In genomic region chr11:121450424-121450823, GRCh38 we compare ENCODE assay signal across 12 cellular contexts. TPM values are rescaled to one million over a fixed set of nuclear protein-coding genes. Genes with fewer than 3 reads are reported as not detected.
A peak's percentile ranks its signal among the peaks of the same experiment; 100 is the strongest.
DNase-seq lines count a peak whose midpoint lies in the region; ATAC-seq and TF ChIP-seq lines count a peak whose summit lies in the region.
"Had no signal": no experiment of that assay in that cellular context is flagged by ENCODE, and none has a peak within 500 bp of the region (broad histone marks: within the 10 kb centered on the region; RNA-seq: fewer than 3 reads in every experiment).

No MANE protein-coding gene starts in this region.

- no peaks in the 10 kb centered on the region for H3K9me3 ChIP-seq in liver (ENCODE audit: control insufficient read depth in 4 of 4, low read length in 3 of 4)

- 74% methylated on average over 2 of the region's 2 CpGs for WGBS in liver

- TF ChIP-seq CTCF in liver (IDR thresholded peaks at IDR 0.05; ENCODE audit: low read depth, low read length, missing input control) (no peak), type B pancreatic cell (conservative IDR thresholded peaks at IDR 0.05) (no peak)

- no peak for TF ChIP-seq RAD21 in liver (IDR thresholded peaks at IDR 0.05)

- POLR2A ChIA-PET in activated CD4-positive, alpha-beta memory T cell treated with anti-CD3 and anti-CD28 coated beads, Interleukin-2, amount 10 ng/mL, durations not matched to agents 7 days and 5 days (lab: Charles Lee) = interaction anchor here (1.2 to 5.7 kb wide), 14 partner anchors 8 to 158 kb away, joined by 3 to 187 read pairs (median 6); partner anchors contain the start of gene SC5D

- H3K4me3 Mint-ChIP-seq in activated naive CD4-positive, alpha-beta T cell treated with anti-CD3 and anti-CD28 coated beads for 36 hours = peak overlapping the region; percentile 87
- H3K4me3 Mint-ChIP-seq in activated CD4-positive, alpha-beta memory T cell treated with anti-CD3 and anti-CD28 coated beads, Interleukin-2, amount 10 ng/mL, durations not matched to agents 7 days and 5 days = peak overlapping the region; percentile 94
- H3K4me3 Mint-ChIP-seq in type B pancreatic cell = peak overlapping the region; percentile 87

- DNase-seq in activated naive CD4-positive, alpha-beta T cell treated with anti-CD3 and anti-CD28 coated beads for 36 hours = no peak
- DNase-seq in activated naive CD4-positive, alpha-beta T cell (lab: John Stamatoyannopoulos, UW) = no peak
- no peak for DNase-seq in activated CD4-positive, alpha-beta memory T cell treated with anti-CD3 and anti-CD28 coated beads, Interleukin-2, amount 10 ng/mL, durations not matched to agents 7 days and 5 days
- DNase-seq in type B pancreatic cell (ENCODE audit: extremely low spot score, unreplicated experiment) (no peak), pons (ENCODE audit: low spot score) (no peak), DMS153 treated with DMSO at 0.1 percent for 48 hours (lab: John Stamatoyannopoulos, UW; ENCODE audit: unreplicated experiment) (no peak)
- DNase-seq: anterior cingulate cortex; NCI-H2107; stimulated activated CD4-positive, alpha-beta T cell treated with anti-CD3 and anti-CD28 coated beads, Interleukin-15, amount 100 ng/mL, for 24 hours had no signal

- peaks cover 6 to 42% (median 29%) of the 10 kb centered on the region in 4 donors for H3K4me1 ChIP-seq in liver (ENCODE audit: control insufficient read depth in 4 of 4, insufficient read depth in 4 of 4, low read length in 3 of 4)

- no peaks in the 10 kb centered on the region for H3K27me3 ChIP-seq in liver (ENCODE audit: control insufficient read depth in 4 of 4, insufficient read depth in 4 of 4, low read length in 3 of 4)

- ATAC-seq in HG03095 (IDR thresholded peaks at IDR 0.05; ENCODE audit: unreplicated experiment) = no peak
- ATAC-seq: WTC11 had no signal

- H3K9me3 Mint-ChIP-seq in activated naive CD4-positive, alpha-beta T cell treated with anti-CD3 and anti-CD28 coated beads for 36 hours = no peaks in the 10 kb centered on the region
- H3K9me3 Mint-ChIP-seq in activated CD4-positive, alpha-beta memory T cell treated with anti-CD3 and anti-CD28 coated beads, Interleukin-2, amount 10 ng/mL, durations not matched to agents 7 days and 5 days = no peaks in the 10 kb centered on the region
- H3K9me3 Mint-ChIP-seq in type B pancreatic cell = peaks cover 3% of the 10 kb centered on the region

- no peak overlapping the region for H3K4me3 ChIP-seq in liver (ENCODE audit: low read depth in 1 of 3, low read length in 3 of 3)

- CTCF ChIA-PET in activated naive CD4-positive, alpha-beta T cell treated with anti-CD3 and anti-CD28 coated beads for 36 hours (lab: Charles Lee) = interaction anchor here (1.0 to 4.7 kb wide), 10 partner anchors 9 to 141 kb away, joined by 3 to 46 read pairs (median 6); no protein-coding TSS in a partner anchor
- CTCF ChIA-PET in activated CD4-positive, alpha-beta memory T cell treated with anti-CD3 and anti-CD28 coated beads, Interleukin-2, amount 10 ng/mL, durations not matched to agents 7 days and 5 days (lab: Charles Lee) = interaction anchor here (1.2 to 4.6 kb wide), 8 partner anchors 8 to 140 kb away, joined by 3 to 91 read pairs (median 6); no protein-coding TSS in a partner anchor

- H3K27ac Mint-ChIP-seq in activated naive CD4-positive, alpha-beta T cell treated with anti-CD3 and anti-CD28 coated beads for 36 hours = peak overlapping the region; percentile 78
- peak overlapping the region; percentile 90 for H3K27ac Mint-ChIP-seq in activated CD4-positive, alpha-beta memory T cell treated with anti-CD3 and anti-CD28 coated beads, Interleukin-2, amount 10 ng/mL, durations not matched to agents 7 days and 5 days
- peak overlapping the region; percentile 40 for H3K27ac Mint-ChIP-seq in type B pancreatic cell
- H3K27ac Mint-ChIP-seq: WTC11 had no signal

- intact Hi-C loops in activated naive CD4-positive, alpha-beta T cell treated with anti-CD3 and anti-CD28 coated beads for 36 hours (cut with micrococcal nuclease) = no loop called here

- H3K9ac ChIP-seq in liver (ENCODE audit: low read depth in 1 of 2, low read length in 2 of 2) = no peak overlapping the region

- H3K36me3 Mint-ChIP-seq in activated naive CD4-positive, alpha-beta T cell treated with anti-CD3 and anti-CD28 coated beads for 36 hours (ENCODE audit: low read depth) = peaks cover 2% of the 10 kb centered on the region
- peaks cover 53% of the 10 kb centered on the region for H3K36me3 Mint-ChIP-seq in activated CD4-positive, alpha-beta memory T cell treated with anti-CD3 and anti-CD28 coated beads, Interleukin-2, amount 10 ng/mL, durations not matched to agents 7 days and 5 days (ENCODE audit: low read depth)
- H3K36me3 Mint-ChIP-seq in type B pancreatic cell = no peaks in the 10 kb centered on the region

- peaks cover 81% of the 10 kb centered on the region for H3K4me1 Mint-ChIP-seq in activated naive CD4-positive, alpha-beta T cell treated with anti-CD3 and anti-CD28 coated beads for 36 hours (ENCODE audit: low read depth)
- H3K4me1 Mint-ChIP-seq in activated CD4-positive, alpha-beta memory T cell treated with anti-CD3 and anti-CD28 coated beads, Interleukin-2, amount 10 ng/mL, durations not matched to agents 7 days and 5 days = peaks cover 82% of the 10 kb centered on the region
- peaks cover 38% of the 10 kb centered on the region for H3K4me1 Mint-ChIP-seq in type B pancreatic cell (ENCODE audit: unreplicated experiment)

- H3K36me3 ChIP-seq in liver (ENCODE audit: control insufficient read depth in 4 of 4, insufficient read depth in 3 of 4, low read depth in 1 of 4, low read length in 3 of 4) = no peaks in the 10 kb centered on the region

- peak overlapping the region; percentile 95 to 96 for H3K27ac ChIP-seq in liver (ENCODE audit: low read depth in 1 of 2, low read length in 2 of 2)

- H3K27me3 Mint-ChIP-seq in activated naive CD4-positive, alpha-beta T cell treated with anti-CD3 and anti-CD28 coated beads for 36 hours (ENCODE audit: low read depth) = no peaks in the 10 kb centered on the region
- H3K27me3 Mint-ChIP-seq in activated CD4-positive, alpha-beta memory T cell treated with anti-CD3 and anti-CD28 coated beads, Interleukin-2, amount 10 ng/mL, durations not matched to agents 7 days and 5 days = no peaks in the 10 kb centered on the region
- peaks cover 10% of the 10 kb centered on the region for H3K27me3 Mint-ChIP-seq in type B pancreatic cell

TF ChIP-seq in liver, 16 proteins besides CTCF, POLR2A, EP300 and RAD21:
- TF ChIP-seq REST (IDR thresholded peaks at IDR 0.05) (no peak), ZBTB33 (IDR thresholded peaks at IDR 0.05) (no peak), EGR1 (IDR thresholded peaks at IDR 0.05; ENCODE audit: low read depth in 2 of 2) (no peak), TAF1 (conservative IDR thresholded peaks at IDR 0.05) (no peak), HNF4A (conservative IDR thresholded peaks at IDR 0.05) (no peak)

RNA-seq across cellular contexts. Expression of gene SORL1, which starts 1.7 kb away (rescaled TPM):
- 10 to 100 TPM; 66.8 to 67.2 TPM for total RNA-seq in activated naive CD4-positive, alpha-beta T cell treated with anti-CD3 and anti-CD28 coated beads for 36 hours
- 100 to 1,000 TPM; 115 to 116 TPM for total RNA-seq in activated CD4-positive, alpha-beta memory T cell treated with anti-CD3 and anti-CD28 coated beads, Interleukin-2, amount 10 ng/mL, durations not matched to agents 7 days and 5 days
- total RNA-seq in liver (100 to 1,000 TPM in 1 of 2 donors, 10 to 100 TPM in 1; 26.9 to 124 TPM), type B pancreatic cell (ENCODE audit: low replicate concordance) (39.0 and 62.6 TPM in 2 replicates)
- 10 to 100 TPM; 14.6 to 23.8 TPM for polyA plus RNA-seq in liver

Comparison
In these comparisons a context has a peak if more than half of its experiments do, and no peak if none do; other contexts are left out.
1. H3K27ac Mint-ChIP-seq: peak in every context shown above with its lines; median percentile 90 in activated CD4-positive, alpha-beta memory T cell treated with anti-CD3 and anti-CD28 coated beads, Interleukin-2, amount 10 ng/mL, durations not matched to agents 7 days and 5 days; 78 in activated naive CD4-positive, alpha-beta T cell treated with anti-CD3 and anti-CD28 coated beads for 36 hours; 40 in type B pancreatic cell.